ENCODE assay signal across 10 cellular contexts in genomic region chr16:78505544-78506371, GRCh38.
A peak's percentile ranks its signal among the peaks of the same experiment; 100 is the strongest.
DNase-seq lines count a peak whose midpoint lies in the region; ATAC-seq lines count a peak whose summit lies in the region.
"Had no signal": no experiment of that assay in that cellular context is flagged by ENCODE, and none has a peak within 500 bp of the region (broad histone marks: within the 10 kb centered on the region; RNA-seq: fewer than 3 reads in every experiment).

No MANE protein-coding gene starts in this region.

- no peaks in the 10 kb centered on the region for H3K27me3 ChIP-seq in mucosa of rectum (ENCODE audit: control insufficient read depth in 2 of 2, insufficient read depth in 2 of 2, low read length in 2 of 2)

- no peaks in the 10 kb centered on the region for H3K9me3 ChIP-seq in mucosa of rectum (ENCODE audit: control insufficient read depth in 2 of 2, low read length in 2 of 2)

- H3K9ac ChIP-seq in mucosa of rectum (ENCODE audit: low read depth in 1 of 2, low read length in 2 of 2) = no peak overlapping the region

- H3K4me3 Mint-ChIP-seq in T-cell = no peak overlapping the region
- no peak overlapping the region for H3K4me3 Mint-ChIP-seq in activated T-helper 17 cell treated with anti-CD3 and anti-CD28 coated beads, Interleukin-2, amount 50 U/mL, for 72 hours

- no peaks in the 10 kb centered on the region for H3K36me3 ChIP-seq in mucosa of rectum (ENCODE audit: control insufficient read depth in 2 of 2, insufficient read depth in 2 of 2, low read length in 2 of 2)

- H3K4me1 ChIP-seq in mucosa of rectum (ENCODE audit: control insufficient read depth in 2 of 2, insufficient read depth in 2 of 2, low read length in 2 of 2) = no peaks in the 10 kb centered on the region

- peak overlapping the region in 1 of 2 donors; percentile 29 for H3K4me3 ChIP-seq in mucosa of rectum (ENCODE audit: low read length in 2 of 2)

- H3K27me3 Mint-ChIP-seq in T-cell = no peaks in the 10 kb centered on the region
- no peaks in the 10 kb centered on the region for H3K27me3 Mint-ChIP-seq in activated T-helper 17 cell treated with anti-CD3 and anti-CD28 coated beads, Interleukin-2, amount 50 U/mL, for 72 hours

- no peaks in the 10 kb centered on the region for H3K9me3 Mint-ChIP-seq in T-cell
- H3K9me3 Mint-ChIP-seq in activated T-helper 17 cell treated with anti-CD3 and anti-CD28 coated beads, Interleukin-2, amount 50 U/mL, for 72 hours = no peaks in the 10 kb centered on the region

- H3K4me1 Mint-ChIP-seq in T-cell = no peaks in the 10 kb centered on the region
- H3K4me1 Mint-ChIP-seq in activated T-helper 17 cell treated with anti-CD3 and anti-CD28 coated beads, Interleukin-2, amount 50 U/mL, for 72 hours = no peaks in the 10 kb centered on the region

- POLR2A ChIA-PET in T-cell (lab: Charles Lee) = no interaction called here

- DNase-seq in DMS53 (lab: John Stamatoyannopoulos, UW) (peak; percentile 62), DMS53 treated with DMSO at 0.1 percent for 48 hours (lab: John Stamatoyannopoulos, UW; ENCODE audit: unreplicated experiment) (no peak), fibroblast of the conjunctiva (ENCODE audit: low read depth) (peak; percentile 39), ureter (ENCODE audit: low spot score) (peak; percentile 85), T-cell (no peak)
- no peak for DNase-seq in stimulated activated CD4-positive, alpha-beta T cell treated with anti-CD3 and anti-CD28 coated beads, Interleukin-2, amount 100 ng/mL, for 24 hours
- DNase-seq: 8988T; stimulated activated CD4-positive, alpha-beta T cell treated with anti-CD3 and anti-CD28 coated beads, Interleukin-12 subunit alpha, Interleukin-12 subunit beta, amount 100 ng/mL, for 4 hours had no signal

- H3K27ac ChIP-seq in mucosa of rectum (ENCODE audit: low read depth in 2 of 2, low read length in 2 of 2) = peak overlapping the region; percentile 27 to 35

- no peaks in the 10 kb centered on the region for H3K36me3 Mint-ChIP-seq in T-cell
- H3K36me3 Mint-ChIP-seq in activated T-helper 17 cell treated with anti-CD3 and anti-CD28 coated beads, Interleukin-2, amount 50 U/mL, for 72 hours (ENCODE audit: low read depth) = no peaks in the 10 kb centered on the region

- ATAC-seq in T-cell (replicated peaks in 1 of 4) = no peak
- ATAC-seq in activated T-helper 17 cell treated with anti-CD3 and anti-CD28 coated beads, Interleukin-2, amount 50 U/mL, for 72 hours (replicated peaks) = no peak

- CTCF ChIA-PET in T-cell (lab: Charles Lee) = no interaction called here

- H3K27ac Mint-ChIP-seq in T-cell = no peak overlapping the region
- H3K27ac Mint-ChIP-seq in activated T-helper 17 cell treated with anti-CD3 and anti-CD28 coated beads, Interleukin-2, amount 50 U/mL, for 72 hours = no peak overlapping the region

Comparison
In these comparisons a context has a peak if more than half of its experiments do, and no peak if none do; other contexts are left out.
1. DNase-seq: peak in DMS53 (single experiment), fibroblast of the conjunctiva (single experiment) and ureter (single experiment); none in DMS53 treated with DMSO at 0.1 percent for 48 hours (single experiment), stimulated activated CD4-positive, alpha-beta T cell treated with anti-CD3 and anti-CD28 coated beads, Interleukin-2, amount 100 ng/mL, for 24 hours (0 of 2) and T-cell (0 of 34).